12 cellular contexts compared by ENCODE assay signal in the genomic region with DNA sequence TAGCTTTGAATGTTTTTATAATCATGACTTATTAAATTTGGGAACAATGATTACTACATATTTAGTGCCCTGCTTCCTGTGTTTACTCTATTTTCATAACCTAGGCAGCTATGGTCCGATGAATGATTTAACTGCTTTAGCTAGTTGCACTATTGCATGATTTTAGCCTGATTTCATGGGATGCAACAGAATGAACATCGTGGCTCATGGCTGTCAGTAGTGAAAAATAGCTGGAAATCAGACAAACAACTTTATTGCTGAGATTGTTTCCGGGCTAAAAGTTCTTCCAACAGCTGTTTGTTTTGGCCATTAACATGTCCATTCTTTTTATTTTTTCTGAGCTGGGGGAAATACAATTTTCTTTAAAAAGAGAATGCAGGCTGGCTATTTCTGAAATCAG. TPM values are rescaled to one million over a fixed set of nuclear protein-coding genes. Genes with fewer than 3 reads are reported as not detected.
DNase-seq lines count a peak whose midpoint lies in the region; ATAC-seq and TF ChIP-seq lines count a peak whose summit lies in the region.
"Had no signal": no experiment of that assay in that cellular context is flagged by ENCODE, and none has a peak within 500 bp of the region (broad histone marks: within the 10 kb centered on the region; RNA-seq: fewer than 3 reads in every experiment).

A gene with protein sequence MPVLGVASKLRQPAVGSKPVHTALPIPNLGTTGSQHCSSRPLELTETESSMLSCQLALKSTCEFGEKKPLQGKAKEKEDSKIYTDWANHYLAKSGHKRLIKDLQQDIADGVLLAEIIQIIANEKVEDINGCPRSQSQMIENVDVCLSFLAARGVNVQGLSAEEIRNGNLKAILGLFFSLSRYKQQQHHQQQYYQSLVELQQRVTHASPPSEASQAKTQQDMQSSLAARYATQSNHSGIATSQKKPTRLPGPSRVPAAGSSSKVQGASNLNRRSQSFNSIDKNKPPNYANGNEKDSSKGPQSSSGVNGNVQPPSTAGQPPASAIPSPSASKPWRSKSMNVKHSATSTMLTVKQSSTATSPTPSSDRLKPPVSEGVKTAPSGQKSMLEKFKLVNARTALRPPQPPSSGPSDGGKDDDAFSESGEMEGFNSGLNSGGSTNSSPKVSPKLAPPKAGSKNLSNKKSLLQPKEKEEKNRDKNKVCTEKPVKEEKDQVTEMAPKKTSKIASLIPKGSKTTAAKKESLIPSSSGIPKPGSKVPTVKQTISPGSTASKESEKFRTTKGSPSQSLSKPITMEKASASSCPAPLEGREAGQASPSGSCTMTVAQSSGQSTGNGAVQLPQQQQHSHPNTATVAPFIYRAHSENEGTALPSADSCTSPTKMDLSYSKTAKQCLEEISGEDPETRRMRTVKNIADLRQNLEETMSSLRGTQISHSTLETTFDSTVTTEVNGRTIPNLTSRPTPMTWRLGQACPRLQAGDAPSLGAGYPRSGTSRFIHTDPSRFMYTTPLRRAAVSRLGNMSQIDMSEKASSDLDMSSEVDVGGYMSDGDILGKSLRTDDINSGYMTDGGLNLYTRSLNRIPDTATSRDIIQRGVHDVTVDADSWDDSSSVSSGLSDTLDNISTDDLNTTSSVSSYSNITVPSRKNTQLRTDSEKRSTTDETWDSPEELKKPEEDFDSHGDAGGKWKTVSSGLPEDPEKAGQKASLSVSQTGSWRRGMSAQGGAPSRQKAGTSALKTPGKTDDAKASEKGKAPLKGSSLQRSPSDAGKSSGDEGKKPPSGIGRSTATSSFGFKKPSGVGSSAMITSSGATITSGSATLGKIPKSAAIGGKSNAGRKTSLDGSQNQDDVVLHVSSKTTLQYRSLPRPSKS (N-terminal part only) (plus strand): TSS at position 393 of the 400 bp plus-strand sequence. CDS start 568 bp downstream, outside the sequence.

- peaks cover 6% of the 10 kb centered on the region for H3K4me1 Mint-ChIP-seq in neural crest cell

- peak within 1 kb of the TSS; percentile 46 for H3K27ac Mint-ChIP-seq in neural crest cell (ENCODE audit: unreplicated experiment)
- H3K27ac Mint-ChIP-seq: activated T-cell treated with anti-CD3 and anti-CD28 coated beads, Interleukin-2, amount 50 U/mL, for 72 hours had no signal

- no peaks in the 10 kb centered on the region for H3K27me3 Mint-ChIP-seq in neural crest cell (ENCODE audit: low read depth)

- H3K9me3 Mint-ChIP-seq in neural crest cell, result no peaks in the 10 kb centered on the region

- H3K36me3 Mint-ChIP-seq in neural crest cell (ENCODE audit: low read depth), result no peaks in the 10 kb centered on the region

- ATAC-seq in GM18519 (IDR thresholded peaks at IDR 0.05; ENCODE audit: low FRiP score, unreplicated experiment), result no peak
- ATAC-seq in HG02852 (IDR thresholded peaks at IDR 0.05; ENCODE audit: unreplicated experiment), result no peak
- ATAC-seq: A549; activated T-cell treated with anti-CD3 and anti-CD28 coated beads, Interleukin-2, amount 50 U/mL, for 72 hours had no signal

- H3K4me3 Mint-ChIP-seq in neural crest cell, result no peak within 1 kb of the TSS
- H3K4me3 Mint-ChIP-seq: activated T-cell treated with anti-CD3 and anti-CD28 coated beads, Interleukin-2, amount 50 U/mL, for 72 hours had no signal

- no peak for DNase-seq in A172 (ENCODE audit: low spot score)
- DNase-seq in fibroblast of the conjunctiva (ENCODE audit: low read depth), result peak; percentile 42
- DNase-seq in neural crest cell (ENCODE audit: low read depth, low spot score), result no peak
- DNase-seq in NCI-H1694 treated with DMSO at 0.1 percent for 48 hours (lab: John Stamatoyannopoulos, UW), result no peak
- no peak for DNase-seq in RPMI8226
- DNase-seq: activated T-cell treated with anti-CD3 and anti-CD28 coated beads, Interleukin-2, amount 50 U/mL, for 72 hours; cortex of kidney; NCI-H82 had no signal

- no peak for TF ChIP-seq CTCF in VCaP (conservative IDR thresholded peaks at IDR 0.05)
- no peak for TF ChIP-seq CTCF in neural crest cell (conservative IDR thresholded peaks at IDR 0.05)

- peak within 1 kb of the TSS; percentile 80 for H3K27ac ChIP-seq in VCaP
- H3K27ac ChIP-seq: A549 had no signal

RNA-seq across cellular contexts. Expression of the gene that starts here (rescaled TPM):
- total RNA-seq in A172 (2014; rRNA removed; shearing (Covaris generic)), result 38.6 and 52.0 TPM in 2 replicates
- 4.7 and 5.0 TPM in 2 replicates for total RNA-seq in neural crest cell
- total RNA-seq: activated T-cell treated with anti-CD3 and anti-CD28 coated beads, Interleukin-2, amount 50 U/mL, for 72 hours had no signal
